Comparison of ENCODE assay signal across 8 cellular contexts in the genomic region with DNA sequence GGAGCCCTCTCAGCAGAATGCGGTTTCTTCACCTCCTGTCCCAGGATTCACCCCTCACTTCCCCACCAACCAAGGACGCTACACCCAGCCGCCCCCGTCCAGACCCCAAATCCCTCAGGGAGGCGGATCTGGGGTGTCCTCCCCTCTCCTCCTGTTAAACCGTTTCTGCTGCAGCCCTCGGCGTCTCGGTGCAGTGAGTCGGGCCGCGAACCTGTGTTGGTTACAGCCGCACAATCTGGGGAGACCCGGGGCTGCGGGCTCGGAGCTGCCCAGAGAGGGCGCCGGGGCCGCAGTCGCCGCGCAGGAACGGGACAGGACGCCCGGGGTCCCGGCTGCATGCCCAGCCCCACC. TPM values are rescaled to one million over a fixed set of nuclear protein-coding genes. Genes with fewer than 3 reads are reported as not detected.
DNase-seq lines count a peak whose midpoint lies in the region; ATAC-seq, FAIRE-seq and TF ChIP-seq lines count a peak whose summit lies in the region.
"Not testable (repeated sequence)": the region's sequence is repeated elsewhere in the genome, so short reads cannot be mapped to it uniquely, and the experiment has no call there.

No MANE protein-coding gene starts in this region.

- peaks cover 15 to 20% of the 10 kb centered on the region in 2 donors for H3K4me1 Mint-ChIP-seq in immature natural killer cell

- peak overlapping the region; percentile 69 for H3K27ac ChIP-seq in psoas muscle

- peak; percentile 41 for ATAC-seq in GM18511 (IDR thresholded peaks at IDR 0.05; ENCODE audit: unreplicated experiment)
- peak; percentile 37 for ATAC-seq in HG02970 (IDR thresholded peaks at IDR 0.05; ENCODE audit: low FRiP score, unreplicated experiment)
- peak; percentile 58 to 73 (median 61) for ATAC-seq in psoas muscle

- TF ChIP-seq CTCF in NB4 (IDR thresholded peaks at IDR 0.05; ENCODE audit: low read depth, low read length); choroid plexus epithelial cell (conservative IDR thresholded peaks at IDR 0.05; ENCODE audit: low read depth, low read length); psoas muscle (IDR thresholded peaks at IDR 0.05): not testable (repeated sequence)

- H3K4me3 Mint-ChIP-seq in immature natural killer cell = peak overlapping the region; percentile 88 to 100 (median 99)

- peak overlapping the region; percentile 73 for H3K4me3 ChIP-seq in NB4 (ENCODE audit: low read depth, low read length)
- peak overlapping the region; percentile 82 for H3K4me3 ChIP-seq in choroid plexus epithelial cell (ENCODE audit: low read depth, low read length)
- peak overlapping the region; percentile 73 for H3K4me3 ChIP-seq in psoas muscle

- not testable (repeated sequence) for FAIRE-seq in urothelium cell line (lab: Jason Lieb, UNC)

- not testable (repeated sequence) for H3K27me3 ChIP-seq in psoas muscle (ENCODE audit: insufficient read depth in 3 of 3, low read length in 2 of 3)

- intact Hi-C loops in psoas muscle (cut with DNase I) = loop anchor here in 1 of 2 donors (5.0 to 10.0 kb wide), 2 partner anchors 38 to 54 kb away; a partner anchor contains a TSS

- H3K4me1 ChIP-seq in psoas muscle = not testable (repeated sequence)

- H3K36me3 ChIP-seq in psoas muscle (ENCODE audit: insufficient read depth in 1 of 2, low read depth in 1 of 2) = not testable (repeated sequence)

- not testable (repeated sequence) for TF ChIP-seq POLR2A in NB4 (IDR thresholded peaks at IDR 0.05; ENCODE audit: extremely low read depth, insufficient read length)

- not testable (repeated sequence) for H3K27me3 Mint-ChIP-seq in immature natural killer cell (ENCODE audit: low read depth in 3 of 3)

- H3K27ac Mint-ChIP-seq in immature natural killer cell = peak overlapping the region in 5 of 6 donors; percentile 67 to 93 (median 86)

- not testable (repeated sequence) for H3K36me3 Mint-ChIP-seq in immature natural killer cell

- 0% methylated on average over 15 to 26 of the region's 26 CpGs for WGBS in psoas muscle, 3 donors

- DNase-seq in NB4 (ENCODE audit: low read depth) (peak; percentile 70), choroid plexus epithelial cell (ENCODE audit: low read depth) (peak; percentile 19), urothelium cell line (ENCODE audit: low spot score) (peak; percentile 5)
- peak; percentile 32 for DNase-seq in activated CD4-positive, alpha-beta T cell treated with anti-CD3 and anti-CD28 coated beads for 48 hours
- not testable (repeated sequence) for DNase-seq in immature natural killer cell, psoas muscle

- H3K9me3 Mint-ChIP-seq in immature natural killer cell = not testable (repeated sequence)

- H3K9me3 ChIP-seq in psoas muscle = not testable (repeated sequence)

RNA-seq across cellular contexts. Expression of a gene that starts 0.4 kb away (rescaled TPM):
- 1 to 10 TPM in 2 of 3 donors, not detected in 1; 1.9 to 3.0 TPM for polyA plus RNA-seq in immature natural killer cell
- total RNA-seq in psoas muscle = 1 to 10 TPM; 1.1 to 2.3 (median 1.2) TPM
- 1 to 10 TPM in 1 of 3 donors, under 1 TPM in 2; 0.79 to 1.5 (median 0.86) TPM for polyA plus RNA-seq in psoas muscle

RNA-seq across cellular contexts. Expression of a gene that starts 39.3 kb away (rescaled TPM):
- polyA plus RNA-seq in immature natural killer cell (1 to 10 TPM; 4.5 to 9.1 (median 4.7) TPM), psoas muscle (1 to 10 TPM; 1.7 to 3.4 (median 2.3) TPM)
- 1 to 10 TPM; 1.9 TPM for total RNA-seq in psoas muscle

RNA-seq across cellular contexts. Expression of a gene that starts 44.2 kb away (rescaled TPM):
- polyA plus RNA-seq in immature natural killer cell = 1 to 10 TPM; 1.1 to 2.6 (median 2.3) TPM
- total RNA-seq in psoas muscle = 1 to 10 TPM in 3 of 4 donors, not detected in 1; 1.3 to 1.8 (median 1.7) TPM
- polyA plus RNA-seq in psoas muscle = under 1 TPM; 0.58 to 0.91 (median 0.68) TPM
